ENCODE assay signal across 8 cellular contexts in the genomic region with DNA sequence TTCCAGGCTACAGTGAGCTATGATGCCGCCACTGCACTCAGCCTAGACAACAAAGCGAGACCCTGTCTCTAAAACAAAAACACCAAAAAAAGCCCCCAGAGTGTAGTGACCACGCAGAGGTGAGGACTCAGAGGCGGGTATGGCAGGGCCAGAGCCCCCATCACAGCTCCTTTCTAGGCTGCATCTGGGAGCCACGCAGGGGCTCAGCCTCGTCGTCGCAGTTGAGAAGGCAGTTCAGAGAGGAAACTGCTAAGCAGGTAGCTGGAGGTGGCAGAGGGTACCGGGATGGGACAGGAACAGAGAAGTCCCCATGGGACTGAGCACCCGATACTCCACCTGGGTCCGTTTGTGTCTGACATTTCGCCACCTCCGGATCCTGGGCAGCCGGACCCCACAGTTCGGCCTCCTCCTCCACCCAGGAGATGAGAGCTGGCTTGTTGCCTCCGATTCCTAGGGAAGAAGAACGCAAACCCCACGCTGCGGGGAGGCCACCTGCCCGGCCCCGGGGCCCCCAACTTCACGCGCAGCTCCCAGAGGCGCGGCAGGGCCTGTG. TPM values are rescaled to one million over a fixed set of nuclear protein-coding genes. Genes with fewer than 3 reads are reported as not detected.
A peak's percentile ranks its signal among the peaks of the same experiment; 100 is the strongest.
DNase-seq lines count a peak whose midpoint lies in the region; ATAC-seq and TF ChIP-seq lines count a peak whose summit lies in the region.

No MANE protein-coding gene starts in this region.

- H3K27me3 ChIP-seq in heart right ventricle (no peaks in the 10 kb centered on the region), skeletal muscle satellite cell (ENCODE audit: control insufficient read depth, insufficient read depth, low read length) (no peaks in the 10 kb centered on the region)

- intact Hi-C loops in activated T-helper 1 cell treated with anti-CD3 and anti-CD28 coated beads, Interleukin-12 subunit alpha, Interleukin-12 subunit beta, Interleukin-2, Interleukin-4 antibody, amounts not matched to agents 30 ng/mL and 10 ng/mL and 1 ng/mL, durations not matched to agents 14 hours and 24 hours and 36 hours (cut with micrococcal nuclease): no loop called here
- intact Hi-C loops in heart right ventricle (cut with DNase I): loop anchor here in 3 of 10 donors (2.0 kb wide), 1 partner anchor 23 kb away; the partner anchor contains the start of gene ZNF747 (in 3 of the 3)

- H3K9ac ChIP-seq in skeletal muscle satellite cell (ENCODE audit: low read depth, low read length): peak overlapping the region; percentile 95

- H3K9me3 Mint-ChIP-seq in activated T-helper 1 cell treated with anti-CD3 and anti-CD28 coated beads, Interleukin-12 subunit alpha, Interleukin-12 subunit beta, Interleukin-2, Interleukin-4 antibody, amounts not matched to agents 30 ng/mL and 10 ng/mL and 1 ng/mL, durations not matched to agents 14 hours and 24 hours and 36 hours: no peaks in the 10 kb centered on the region

- peak overlapping the region; percentile 86 to 99 (median 96) for H3K27ac ChIP-seq in heart right ventricle

- 9 to 10% methylated on average over 24 to 25 of the region's 25 CpGs for WGBS in heart right ventricle, 2 donors

- no peak for DNase-seq in activated T-helper 1 cell treated with anti-CD3 and anti-CD28 coated beads, Interleukin-12 subunit alpha, Interleukin-12 subunit beta, Interleukin-2, Interleukin-4 antibody, amounts not matched to agents 30 ng/mL and 10 ng/mL and 1 ng/mL, durations not matched to agents 14 hours and 24 hours and 36 hours (ENCODE audit: low spot score)
- DNase-seq in heart right ventricle (no peak), foreskin melanocyte (no peak), SKM-1 (lab: John Stamatoyannopoulos, UW; ENCODE audit: unreplicated experiment) (no peak)

- TF ChIP-seq CTCF in heart right ventricle (IDR thresholded peaks at IDR 0.05): no peak

- peak overlapping the region; percentile 52 to 98 (median 80) for H3K4me3 ChIP-seq in heart right ventricle
- H3K4me3 ChIP-seq in skeletal muscle satellite cell (ENCODE audit: low read length): peak overlapping the region; percentile 84

- peak overlapping the region; percentile 96 for H3K4me2 ChIP-seq in skeletal muscle satellite cell (ENCODE audit: low read length)

- H3K4me1 ChIP-seq in heart right ventricle (peaks cover 0 to 71% (median 54%) of the 10 kb centered on the region in 9 donors), skeletal muscle satellite cell (ENCODE audit: control insufficient read depth, insufficient read depth, low read length) (peaks cover 12% of the 10 kb centered on the region)

- H3K9me3 ChIP-seq in heart right ventricle (no peaks in the 10 kb centered on the region), skeletal muscle satellite cell (replicated peaks; ENCODE audit: low read length) (no peaks in the 10 kb centered on the region)

- ATAC-seq in GM18870 (IDR thresholded peaks at IDR 0.05; ENCODE audit: unreplicated experiment) (peak; percentile 8), HG03045 (IDR thresholded peaks at IDR 0.05; ENCODE audit: unreplicated experiment) (peak; percentile 6), heart right ventricle (peak in 2 of 8 donors; percentile 1 to 28), HG02623 (IDR thresholded peaks at IDR 0.05; ENCODE audit: unreplicated experiment) (no peak)

- peaks cover 0 to 40% (median 15%) of the 10 kb centered on the region in 9 donors for H3K36me3 ChIP-seq in heart right ventricle
- H3K36me3 ChIP-seq in skeletal muscle satellite cell (ENCODE audit: insufficient read depth, low read length): peaks cover 30% of the 10 kb centered on the region

- H3K27me3 Mint-ChIP-seq in activated T-helper 1 cell treated with anti-CD3 and anti-CD28 coated beads, Interleukin-12 subunit alpha, Interleukin-12 subunit beta, Interleukin-2, Interleukin-4 antibody, amounts not matched to agents 30 ng/mL and 10 ng/mL and 1 ng/mL, durations not matched to agents 14 hours and 24 hours and 36 hours (ENCODE audit: insufficient read depth): no peaks in the 10 kb centered on the region

- peaks cover 24% of the 10 kb centered on the region for H3K36me3 Mint-ChIP-seq in activated T-helper 1 cell treated with anti-CD3 and anti-CD28 coated beads, Interleukin-12 subunit alpha, Interleukin-12 subunit beta, Interleukin-2, Interleukin-4 antibody, amounts not matched to agents 30 ng/mL and 10 ng/mL and 1 ng/mL, durations not matched to agents 14 hours and 24 hours and 36 hours (ENCODE audit: low read depth)

- H3K27ac Mint-ChIP-seq in activated T-helper 1 cell treated with anti-CD3 and anti-CD28 coated beads, Interleukin-12 subunit alpha, Interleukin-12 subunit beta, Interleukin-2, Interleukin-4 antibody, amounts not matched to agents 30 ng/mL and 10 ng/mL and 1 ng/mL, durations not matched to agents 14 hours and 24 hours and 36 hours: peak overlapping the region; percentile 92

- peak overlapping the region; percentile 90 for H3K4me3 Mint-ChIP-seq in activated T-helper 1 cell treated with anti-CD3 and anti-CD28 coated beads, Interleukin-12 subunit alpha, Interleukin-12 subunit beta, Interleukin-2, Interleukin-4 antibody, amounts not matched to agents 30 ng/mL and 10 ng/mL and 1 ng/mL, durations not matched to agents 14 hours and 24 hours and 36 hours

- peaks cover 49% of the 10 kb centered on the region for H3K4me1 Mint-ChIP-seq in activated T-helper 1 cell treated with anti-CD3 and anti-CD28 coated beads, Interleukin-12 subunit alpha, Interleukin-12 subunit beta, Interleukin-2, Interleukin-4 antibody, amounts not matched to agents 30 ng/mL and 10 ng/mL and 1 ng/mL, durations not matched to agents 14 hours and 24 hours and 36 hours (ENCODE audit: low read depth)

RNA-seq across cellular contexts. Expression of gene ZNF764, which starts 0.7 kb away (rescaled TPM):
- 17.9 and 21.2 TPM in 2 replicates for total RNA-seq in activated T-helper 1 cell treated with anti-CD3 and anti-CD28 coated beads, Interleukin-12 subunit alpha, Interleukin-12 subunit beta, Interleukin-2, Interleukin-4 antibody, amounts not matched to agents 30 ng/mL and 10 ng/mL and 1 ng/mL, durations not matched to agents 14 hours and 24 hours and 36 hours
- 10 to 100 TPM in 5 of 10 donors, 1 to 10 TPM in 5; 6.3 to 15.3 (median 10.3) TPM for total RNA-seq in heart right ventricle
- 10 to 100 TPM in 1 of 2 donors, 1 to 10 TPM in 1; 5.6 to 11.7 TPM for polyA plus RNA-seq in heart right ventricle
- 6.6 and 8.1 TPM in 2 replicates for total RNA-seq in skeletal muscle satellite cell (2012; rRNA removed)

RNA-seq across cellular contexts. Expression of gene ZNF688, which starts 14.0 kb away (rescaled TPM):
- 7.4 and 9.4 TPM in 2 replicates for total RNA-seq in activated T-helper 1 cell treated with anti-CD3 and anti-CD28 coated beads, Interleukin-12 subunit alpha, Interleukin-12 subunit beta, Interleukin-2, Interleukin-4 antibody, amounts not matched to agents 30 ng/mL and 10 ng/mL and 1 ng/mL, durations not matched to agents 14 hours and 24 hours and 36 hours
- 10 to 100 TPM in 7 of 10 donors, 1 to 10 TPM in 3; 6.3 to 16.2 (median 12.4) TPM for total RNA-seq in heart right ventricle
- polyA plus RNA-seq in heart right ventricle: 10 to 100 TPM in 1 of 2 donors, 1 to 10 TPM in 1; 9.3 to 23.8 TPM
- total RNA-seq in skeletal muscle satellite cell (2012; rRNA removed): 3.8 and 11.4 TPM in 2 replicates

RNA-seq across cellular contexts. Expression of gene ZNF747, which starts 22.8 kb away (rescaled TPM):
- total RNA-seq in activated T-helper 1 cell treated with anti-CD3 and anti-CD28 coated beads, Interleukin-12 subunit alpha, Interleukin-12 subunit beta, Interleukin-2, Interleukin-4 antibody, amounts not matched to agents 30 ng/mL and 10 ng/mL and 1 ng/mL, durations not matched to agents 14 hours and 24 hours and 36 hours: 13.8 and 15.8 TPM in 2 replicates
- total RNA-seq in heart right ventricle: 10 to 100 TPM in 7 of 10 donors, 1 to 10 TPM in 3; 8.5 to 14.3 (median 10.7) TPM
- polyA plus RNA-seq in heart right ventricle: 1 to 10 TPM; 8.5 to 9.2 TPM
- 4.6 and 7.0 TPM in 2 replicates for total RNA-seq in skeletal muscle satellite cell (2012; rRNA removed)

RNA-seq across cellular contexts. Expression of gene ZNF785, which starts 28.0 kb away (rescaled TPM):
- total RNA-seq in activated T-helper 1 cell treated with anti-CD3 and anti-CD28 coated beads, Interleukin-12 subunit alpha, Interleukin-12 subunit beta, Interleukin-2, Interleukin-4 antibody, amounts not matched to agents 30 ng/mL and 10 ng/mL and 1 ng/mL, durations not matched to agents 14 hours and 24 hours and 36 hours: 19.2 and 21.5 TPM in 2 replicates
- 1 to 10 TPM; 2.8 to 8.4 (median 5.4) TPM for total RNA-seq in heart right ventricle
- polyA plus RNA-seq in heart right ventricle: 1 to 10 TPM; 3.0 to 7.4 TPM
- total RNA-seq in skeletal muscle satellite cell (2012; rRNA removed): 6.8 and 7.2 TPM in 2 replicates

RNA-seq across cellular contexts. Expression of gene ZNF768, which starts 31.1 kb away (rescaled TPM):
- 13.7 and 14.6 TPM in 2 replicates for total RNA-seq in activated T-helper 1 cell treated with anti-CD3 and anti-CD28 coated beads, Interleukin-12 subunit alpha, Interleukin-12 subunit beta, Interleukin-2, Interleukin-4 antibody, amounts not matched to agents 30 ng/mL and 10 ng/mL and 1 ng/mL, durations not matched to agents 14 hours and 24 hours and 36 hours
- total RNA-seq in heart right ventricle: 10 to 100 TPM; 36.0 to 71.7 (median 43.3) TPM
- 10 to 100 TPM; 51.8 to 75.1 TPM for polyA plus RNA-seq in heart right ventricle
- 15.7 and 17.7 TPM in 2 replicates for total RNA-seq in skeletal muscle satellite cell (2012; rRNA removed)
